Comparison of ENCODE assay signal across 20 cellular contexts in genomic region chr7:18936265-18936664, GRCh38.
"Had no signal": no experiment of that assay in that cellular context is flagged by ENCODE, and none has a peak within 500 bp of the region (broad histone marks: within the 10 kb centered on the region; RNA-seq: fewer than 3 reads in every experiment).

No MANE protein-coding gene starts in this region.

- H3K36me3 Mint-ChIP-seq: activated CD8-positive, alpha-beta memory T cell treated with anti-CD3 and anti-CD28 coated beads, Interleukin-2, amount 10 ng/mL, durations not matched to agents 7 days and 5 days; activated naive CD4-positive, alpha-beta T cell treated with anti-CD3 and anti-CD28 coated beads, Interleukin-2, amount 10 ng/mL, durations not matched to agents 7 days and 5 days; natural killer cell treated with Interleukin-12 subunit alpha and Interleukin-12 subunit beta and Interleukin-15 and Interleukin-18, amount 100 ng/mL, for 72 hours had no signal

- H3K4me1 Mint-ChIP-seq: activated CD8-positive, alpha-beta memory T cell treated with anti-CD3 and anti-CD28 coated beads, Interleukin-2, amount 10 ng/mL, durations not matched to agents 7 days and 5 days; activated naive CD4-positive, alpha-beta T cell treated with anti-CD3 and anti-CD28 coated beads, Interleukin-2, amount 10 ng/mL, durations not matched to agents 7 days and 5 days had no signal

- ATAC-seq: activated CD8-positive, alpha-beta memory T cell treated with anti-CD3 and anti-CD28 coated beads, Interleukin-2, amount 10 ng/mL, durations not matched to agents 7 days and 5 days; left ventricle myocardium superior; natural killer cell treated with Interleukin-12 subunit alpha and Interleukin-12 subunit beta and Interleukin-15 and Interleukin-18, amount 100 ng/mL, for 72 hours had no signal

- H3K27me3 Mint-ChIP-seq: activated CD8-positive, alpha-beta memory T cell treated with anti-CD3 and anti-CD28 coated beads, Interleukin-2, amount 10 ng/mL, durations not matched to agents 7 days and 5 days; activated naive CD4-positive, alpha-beta T cell treated with anti-CD3 and anti-CD28 coated beads, Interleukin-2, amount 10 ng/mL, durations not matched to agents 7 days and 5 days; natural killer cell treated with Interleukin-12 subunit alpha and Interleukin-12 subunit beta and Interleukin-15 and Interleukin-18, amount 100 ng/mL, for 72 hours had no signal

- H3K27ac Mint-ChIP-seq: activated CD8-positive, alpha-beta memory T cell treated with anti-CD3 and anti-CD28 coated beads, Interleukin-2, amount 10 ng/mL, durations not matched to agents 7 days and 5 days; activated naive CD4-positive, alpha-beta T cell treated with anti-CD3 and anti-CD28 coated beads, Interleukin-2, amount 10 ng/mL, durations not matched to agents 7 days and 5 days; natural killer cell treated with Interleukin-12 subunit alpha and Interleukin-12 subunit beta and Interleukin-15 and Interleukin-18, amount 100 ng/mL, for 72 hours had no signal

- DNase-seq: activated CD4-positive, alpha-beta T cell treated with anti-CD3 and anti-CD28 coated beads, Interleukin-2, amount 50 U/mL, for 48 hours; activated CD4-positive, CD25-positive, alpha-beta regulatory T cell treated with anti-CD3 and anti-CD28 coated beads, Interleukin-2, amount 50 U/mL, for 72 hours; activated CD8-positive, alpha-beta memory T cell treated with anti-CD3 and anti-CD28 coated beads, Interleukin-2, amount 10 ng/mL, durations not matched to agents 7 days and 5 days; activated naive CD4-positive, alpha-beta T cell treated with anti-CD3 and anti-CD28 coated beads, Interleukin-2, amount 10 ng/mL, durations not matched to agents 7 days and 5 days; activated T-cell treated with anti-CD3 and anti-CD28 coated beads, Interleukin-2, amount 50 U/mL, for 1 hour; colonic mucosa; effector CD8-positive, alpha-beta T cell; esophagus squamous epithelium; hippocampal formation; left ventricle myocardium superior; mesenchymal stem cell; posterior cingulate gyrus; retina; stimulated activated CD4-positive, alpha-beta T cell treated with anti-CD3 and anti-CD28 coated beads, Interleukin-15, amount 100 ng/mL, for 24 hours; stimulated activated CD4-positive, alpha-beta T cell treated with anti-CD3 and anti-CD28 coated beads, Interleukin-4, amount 100 ng/mL, for 1 hour; stimulated activated naive CD4-positive, alpha-beta T cell; substantia nigra; uterus had no signal

- H3K4me3 Mint-ChIP-seq: activated CD8-positive, alpha-beta memory T cell treated with anti-CD3 and anti-CD28 coated beads, Interleukin-2, amount 10 ng/mL, durations not matched to agents 7 days and 5 days; activated naive CD4-positive, alpha-beta T cell treated with anti-CD3 and anti-CD28 coated beads, Interleukin-2, amount 10 ng/mL, durations not matched to agents 7 days and 5 days; natural killer cell treated with Interleukin-12 subunit alpha and Interleukin-12 subunit beta and Interleukin-15 and Interleukin-18, amount 100 ng/mL, for 72 hours had no signal

- H3K4me3 ChIP-seq: colonic mucosa, esophagus squamous epithelium, tibial nerve, uterus had no signal
